ENCODE assay signal across 8 cellular contexts in genomic region chr12:50057896-50058670, GRCh38. TPM values are rescaled to one million over a fixed set of nuclear protein-coding genes. Genes with fewer than 3 reads are reported as not detected.
DNase-seq lines count a peak whose midpoint lies in the region; ATAC-seq and TF ChIP-seq lines count a peak whose summit lies in the region.

No MANE protein-coding gene starts in this region.

- intact Hi-C loops in activated B cell treated with CpG ODN at 0.5 μM for 24 hours (cut with micrococcal nuclease) (loop anchor here (5.0 kb wide), 1 partner anchor 281 kb away; no protein-coding TSS in a partner anchor), adrenal gland (cut with DNase I) (loop anchor here (5.0 to 10.0 kb wide), 3 partner anchors 91 to 193 kb away; no protein-coding TSS in a partner anchor)

- POLR2A ChIA-PET in activated B cell treated with CpG ODN at 0.5 μM for 24 hours (lab: Charles Lee) = interaction anchor here (0.6 kb wide), 1 partner anchor 8 kb away, joined by 3 read pairs; no protein-coding TSS in a partner anchor

- WGBS in gastroesophageal sphincter (ENCODE audit: low coverage in 1 of 2), 2 donors = 67% methylated on average over 3 of the region's 30 CpGs; no CpG with 5 or more reads in 1 of the 2 donors
- 20 to 65% (median 50%) methylated on average over 4 to 30 of the region's 30 CpGs for WGBS in adrenal gland, 4 donors

- no peak for TF ChIP-seq EP300 in gastroesophageal sphincter (IDR thresholded peaks at IDR 0.05)

- H3K27me3 Mint-ChIP-seq in activated B cell treated with CpG ODN at 0.5 μM for 24 hours = peaks cover 39% of the 10 kb centered on the region
- peaks cover 74% of the 10 kb centered on the region for H3K27me3 Mint-ChIP-seq in stimulated activated memory B cell treated with anti-CD40 and anti-IgM and Interleukin-4, amounts not matched to agents 10 μg/mL and 1 μg/mL and 100 μg/mL, for 72 hours

- H3K36me3 Mint-ChIP-seq in activated B cell treated with CpG ODN at 0.5 μM for 24 hours (ENCODE audit: low read depth) = no peaks in the 10 kb centered on the region
- no peaks in the 10 kb centered on the region for H3K36me3 Mint-ChIP-seq in stimulated activated memory B cell treated with anti-CD40 and anti-IgM and Interleukin-4, amounts not matched to agents 10 μg/mL and 1 μg/mL and 100 μg/mL, for 72 hours

- TF ChIP-seq POLR2A in gastroesophageal sphincter (IDR thresholded peaks at IDR 0.05) (no peak), adrenal gland (IDR thresholded peaks at IDR 0.05) (no peak)

- H3K4me3 ChIP-seq in HFF-Myc (replicated peaks; ENCODE audit: low read depth, low read length) = peak overlapping the region; percentile 58
- H3K4me3 ChIP-seq in gastroesophageal sphincter = peak overlapping the region; percentile 46 to 70
- H3K4me3 ChIP-seq in adrenal gland = peak overlapping the region in 1 of 4 donors; percentile 80

- no peaks in the 10 kb centered on the region for H3K36me3 ChIP-seq in gastroesophageal sphincter
- no peaks in the 10 kb centered on the region for H3K36me3 ChIP-seq in adrenal gland (replicated peaks in 1 of 2)

- TF ChIP-seq CTCF in HFF-Myc (IDR thresholded peaks at IDR 0.05; ENCODE audit: low read depth, low read length, missing control alignments) (no peak), activated B cell treated with CpG ODN at 0.5 μM for 24 hours (IDR thresholded peaks at IDR 0.05) (no peak), gastroesophageal sphincter (IDR thresholded peaks at IDR 0.05) (no peak), adrenal gland (IDR thresholded peaks at IDR 0.05) (no peak)

- H3K4me1 ChIP-seq in gastroesophageal sphincter (peaks cover 3 to 29% (median 14%) of the 10 kb centered on the region in 3 donors), adrenal gland (replicated peaks in 1 of 2) (peaks cover 11 to 14% of the 10 kb centered on the region in 2 donors)

- peaks cover 16% of the 10 kb centered on the region for H3K4me1 Mint-ChIP-seq in activated B cell treated with CpG ODN at 0.5 μM for 24 hours
- H3K4me1 Mint-ChIP-seq in stimulated activated memory B cell treated with anti-CD40 and anti-IgM and Interleukin-4, amounts not matched to agents 10 μg/mL and 1 μg/mL and 100 μg/mL, for 72 hours = peaks cover 19% of the 10 kb centered on the region

- H3K27me3 ChIP-seq in gastroesophageal sphincter (peaks cover 8% of the 10 kb centered on the region), adrenal gland (peaks cover 6% of the 10 kb centered on the region)

- peak overlapping the region; percentile 36 for H3K4me3 Mint-ChIP-seq in activated B cell treated with CpG ODN at 0.5 μM for 24 hours
- H3K4me3 Mint-ChIP-seq in stimulated activated memory B cell treated with anti-CD40 and anti-IgM and Interleukin-4, amounts not matched to agents 10 μg/mL and 1 μg/mL and 100 μg/mL, for 72 hours = peak overlapping the region; percentile 56

- H3K9me3 Mint-ChIP-seq in activated B cell treated with CpG ODN at 0.5 μM for 24 hours = no peaks in the 10 kb centered on the region
- H3K9me3 Mint-ChIP-seq in stimulated activated memory B cell treated with anti-CD40 and anti-IgM and Interleukin-4, amounts not matched to agents 10 μg/mL and 1 μg/mL and 100 μg/mL, for 72 hours = no peaks in the 10 kb centered on the region

- H3K27ac Mint-ChIP-seq in activated B cell treated with CpG ODN at 0.5 μM for 24 hours = no peak overlapping the region
- H3K27ac Mint-ChIP-seq in stimulated activated memory B cell treated with anti-CD40 and anti-IgM and Interleukin-4, amounts not matched to agents 10 μg/mL and 1 μg/mL and 100 μg/mL, for 72 hours = no peak overlapping the region

- H3K9me3 ChIP-seq in gastroesophageal sphincter (no peaks in the 10 kb centered on the region), adrenal gland (replicated peaks in 1 of 3) (no peaks in the 10 kb centered on the region)

- CTCF ChIA-PET in activated B cell treated with CpG ODN at 0.5 μM for 24 hours (lab: Charles Lee) = interaction anchor here (0.8 to 1.1 kb wide), 4 partner anchors 12 to 91 kb away, joined by 3 to 5 read pairs (median 4); no protein-coding TSS in a partner anchor

- peak overlapping the region in 3 of 4 donors; percentile 69 to 76 (median 75) for H3K27ac ChIP-seq in gastroesophageal sphincter
- no peak overlapping the region for H3K27ac ChIP-seq in adrenal gland

- no peak for ATAC-seq in activated B cell treated with CpG ODN at 0.5 μM for 24 hours (ENCODE audit: low read depth)
- ATAC-seq in gastroesophageal sphincter = no peak
- no peak for ATAC-seq in stimulated activated memory B cell treated with anti-CD40 and anti-IgM and Interleukin-4, amounts not matched to agents 10 μg/mL and 1 μg/mL and 100 μg/mL, for 72 hours
- ATAC-seq in HG02678 (IDR thresholded peaks at IDR 0.05; ENCODE audit: unreplicated experiment) = no peak

- DNase-seq in HFF-Myc (ENCODE audit: extremely low read depth, low read depth) (no peak), activated B cell treated with CpG ODN at 0.5 μM for 24 hours (no peak), adrenal gland (no peak), Kasumi-1 (lab: John Stamatoyannopoulos, UW) (no peak), epidermal melanocyte (ENCODE audit: insufficient read length, low spot score) (no peak)

RNA-seq across cellular contexts. Expression of gene ASIC1, which starts 0.7 kb away (rescaled TPM):
- not detected in 2 replicates for total RNA-seq in activated B cell treated with CpG ODN at 0.5 μM for 24 hours
- total RNA-seq in gastroesophageal sphincter = 1 to 10 TPM in 3 of 4 donors, under 1 TPM in 1; 0.82 to 4.9 (median 3.1) TPM
- 1 to 10 TPM in 2 of 8 donors, under 1 TPM in 5, not detected in 1; 0.65 to 1.2 (median 0.79) TPM for total RNA-seq in adrenal gland
- polyA plus RNA-seq in adrenal gland = 1 to 10 TPM in 1 of 3 donors, under 1 TPM in 2; 0.47 to 1.3 (median 0.71) TPM

RNA-seq across cellular contexts. Expression of gene SMARCD1, which starts 27.1 kb away (rescaled TPM):
- total RNA-seq in activated B cell treated with CpG ODN at 0.5 μM for 24 hours (101 and 108 TPM in 2 replicates), gastroesophageal sphincter (10 to 100 TPM; 26.6 to 52.8 (median 44.2) TPM), adrenal gland (10 to 100 TPM; 25.0 to 64.3 (median 54.6) TPM)
- polyA plus RNA-seq in adrenal gland = 10 to 100 TPM; 22.9 to 65.0 (median 24.0) TPM

RNA-seq across cellular contexts. Expression of gene RACGAP1, which starts 32.8 kb away (rescaled TPM):
- 12.2 and 12.6 TPM in 2 replicates for total RNA-seq in activated B cell treated with CpG ODN at 0.5 μM for 24 hours
- 10 to 100 TPM; 10.5 to 23.7 (median 13.1) TPM for total RNA-seq in gastroesophageal sphincter
- 10 to 100 TPM in 1 of 8 donors, 1 to 10 TPM in 7; 5.0 to 12.9 (median 6.3) TPM for total RNA-seq in adrenal gland
- polyA plus RNA-seq in adrenal gland = 1 to 10 TPM; 1.3 to 5.0 (median 3.1) TPM

RNA-seq across cellular contexts. Expression of gene GPD1, which starts 45.7 kb away (rescaled TPM):
- 0.46 and 0.60 TPM in 2 replicates for total RNA-seq in activated B cell treated with CpG ODN at 0.5 μM for 24 hours
- total RNA-seq in gastroesophageal sphincter = 10 to 100 TPM in 1 of 4 donors, 1 to 10 TPM in 1, under 1 TPM in 2; 0.08 to 49.5 (median 1.3) TPM
- total RNA-seq in adrenal gland = 1 to 10 TPM in 7 of 8 donors, under 1 TPM in 1; 0.43 to 8.5 (median 3.5) TPM
- polyA plus RNA-seq in adrenal gland = 10 to 100 TPM in 1 of 3 donors, 1 to 10 TPM in 2; 2.1 to 36.9 (median 2.7) TPM

RNA-seq across cellular contexts. Expression of gene COX14, which starts 54.0 kb away (rescaled TPM):
- 40.8 and 42.4 TPM in 2 replicates for total RNA-seq in activated B cell treated with CpG ODN at 0.5 μM for 24 hours
- 100 to 1,000 TPM in 1 of 4 donors, 10 to 100 TPM in 3; 66.1 to 111 (median 81.0) TPM for total RNA-seq in gastroesophageal sphincter
- total RNA-seq in adrenal gland = 100 to 1,000 TPM in 4 of 8 donors, 10 to 100 TPM in 4; 61.2 to 150 (median 105) TPM
- polyA plus RNA-seq in adrenal gland = 10 to 100 TPM; 78.8 to 98.5 (median 86.3) TPM

Comparison
In these comparisons a context has a peak if more than half of its experiments do, and no peak if none do; other contexts are left out.
1. H3K27ac ChIP-seq: peak in gastroesophageal sphincter (3 of 4); none in adrenal gland (0 of 5).